In the genomic region with DNA sequence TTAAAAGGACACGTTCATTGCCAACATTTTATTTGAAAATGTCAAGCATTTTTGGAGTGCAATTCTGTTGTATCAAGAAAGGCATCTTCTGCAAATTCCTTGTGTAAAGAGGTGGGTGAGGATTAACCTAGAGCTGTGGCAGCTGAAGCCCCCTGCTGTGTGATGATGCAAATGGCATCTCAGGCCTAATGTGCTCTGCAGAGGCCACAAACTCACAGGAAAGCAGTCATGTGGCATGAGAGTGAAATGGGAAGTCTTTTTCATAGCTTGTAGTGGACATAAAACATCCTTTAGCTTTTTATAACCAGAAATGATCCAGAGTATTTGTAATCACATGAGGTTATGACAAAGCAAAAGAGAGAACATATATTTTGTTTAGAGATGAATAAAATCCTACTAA, we compare ENCODE assay signal across 9 cellular contexts. TPM values are rescaled to one million over a fixed set of nuclear protein-coding genes. Genes with fewer than 3 reads are reported as not detected.
DNase-seq lines count a peak whose midpoint lies in the region; ATAC-seq and TF ChIP-seq lines count a peak whose summit lies in the region.
"Had no signal": no experiment of that assay in that cellular context is flagged by ENCODE, and none has a peak within 500 bp of the region (broad histone marks: within the 10 kb centered on the region; RNA-seq: fewer than 3 reads in every experiment).

No MANE protein-coding gene starts in this region.

- no peak overlapping the region for H3K4me3 ChIP-seq in WERI-Rb-1 (ENCODE audit: low read depth, low read length)

- no peaks in the 10 kb centered on the region for H3K9me3 ChIP-seq in WERI-Rb-1 (ENCODE audit: severe bottlenecking)

- ATAC-seq in GM21447 (IDR thresholded peaks at IDR 0.05; ENCODE audit: unreplicated experiment) (no peak), GM19023 (IDR thresholded peaks at IDR 0.05; ENCODE audit: unreplicated experiment) (no peak), GM21367 (IDR thresholded peaks at IDR 0.05; ENCODE audit: unreplicated experiment) (no peak)

- no peaks in the 10 kb centered on the region for H3K36me3 ChIP-seq in WERI-Rb-1

- no peaks in the 10 kb centered on the region for H3K27me3 ChIP-seq in WERI-Rb-1 (ENCODE audit: insufficient read depth, low read depth, severe bottlenecking)

- TF ChIP-seq CTCF in WERI-Rb-1 (IDR thresholded peaks at IDR 0.05; ENCODE audit: low read depth, low read length) = peak; percentile 51

- no peak overlapping the region for H3K27ac ChIP-seq in WERI-Rb-1

- DNase-seq in ELF-1 (ENCODE audit: low read depth, low spot score) (peak; percentile 20), NCI-H1092 (lab: John Stamatoyannopoulos, UW) (peak; percentile 30), WERI-Rb-1 (peak; percentile 75), myocyte (ENCODE audit: low read depth) (peak; percentile 7), NCI-H774 (lab: John Stamatoyannopoulos, UW) (no peak)
- DNase-seq: occipital lobe had no signal

RNA-seq across cellular contexts. Expression of gene CADM2, which starts 6.4 kb away (rescaled TPM):
- total RNA-seq in myocyte = 1.8 and 2.1 TPM in 2 replicates
- 0.05 TPM for polyA plus RNA-seq in myocyte (2012)
